Comparison of ENCODE assay signal across 9 cellular contexts in the genomic region with DNA sequence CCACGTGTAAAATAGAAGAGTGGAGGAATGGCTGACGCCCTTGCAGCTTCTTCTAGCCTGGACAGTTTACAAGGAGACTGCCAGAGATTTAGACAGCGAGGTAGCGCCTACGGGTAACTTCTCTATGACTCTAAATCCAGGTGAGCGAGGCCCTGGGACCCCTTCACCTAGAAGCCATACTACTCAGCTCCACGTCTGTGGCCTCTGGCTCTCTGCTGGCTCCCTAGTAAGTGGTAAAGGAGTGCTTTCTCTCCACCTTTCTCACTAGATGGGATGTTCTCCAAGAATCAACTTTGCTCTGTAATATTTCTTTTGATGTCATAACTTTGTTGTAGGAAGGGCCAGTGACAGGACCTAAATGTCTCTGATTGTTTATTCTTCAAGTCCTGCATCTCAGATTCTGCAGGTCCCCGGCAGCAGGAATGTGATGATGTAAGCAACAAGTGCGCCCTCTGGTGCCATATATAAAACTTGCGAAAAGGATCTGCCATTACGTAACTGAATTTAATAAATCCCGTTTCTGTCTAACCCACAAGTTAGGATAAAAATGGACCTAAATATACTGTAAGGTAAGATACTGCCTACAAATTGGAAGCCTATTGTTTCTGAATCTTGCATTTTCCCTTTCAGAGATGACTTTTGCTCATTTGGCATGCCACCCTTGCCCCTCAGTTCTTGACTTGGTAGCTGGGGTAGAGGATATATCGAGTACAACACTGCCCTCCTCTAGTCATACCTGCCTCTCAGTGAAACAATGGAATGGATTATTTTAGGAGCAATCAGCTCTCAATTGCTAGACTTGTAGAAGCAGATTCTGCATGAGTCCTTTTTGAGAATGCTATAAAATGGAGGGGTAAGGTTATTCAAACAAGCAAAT. TPM values are rescaled to one million over a fixed set of nuclear protein-coding genes. Genes with fewer than 3 reads are reported as not detected.
DNase-seq lines count a peak whose midpoint lies in the region; ATAC-seq and TF ChIP-seq lines count a peak whose summit lies in the region.
"Had no signal": no experiment of that assay in that cellular context is flagged by ENCODE, and none has a peak within 500 bp of the region (broad histone marks: within the 10 kb centered on the region; RNA-seq: fewer than 3 reads in every experiment).

No MANE protein-coding gene starts in this region.

- no peaks in the 10 kb centered on the region for H3K9me3 ChIP-seq in Panc1 (ENCODE audit: control insufficient read depth, insufficient read depth, low read depth, low read length)

- H3K4me1 ChIP-seq in Panc1 (ENCODE audit: control insufficient read depth, insufficient read depth, low read length), result no peaks in the 10 kb centered on the region

- H3K27ac ChIP-seq in Panc1 (ENCODE audit: low read length), result no peak overlapping the region

- no peaks in the 10 kb centered on the region for H3K9me3 Mint-ChIP-seq in brain
- H3K9me3 Mint-ChIP-seq: dendritic cell treated with granulocyte-macrophage colony-stimulating factor and Interleukin-4, amounts not matched to agents 40 ng/mL and 50 ng/mL, for 4 days had no signal

- peaks cover 17% of the 10 kb centered on the region for H3K27me3 Mint-ChIP-seq in brain

- H3K4me1 Mint-ChIP-seq in brain, result peaks cover 6% of the 10 kb centered on the region

- BruUV-seq in Panc1 (replicated peaks; lab: Mats Ljungman, UMichigan), result no TSS peak

- H3K27me3 ChIP-seq in Panc1 (ENCODE audit: control insufficient read depth, insufficient read depth, low read length), result peaks cover 11% of the 10 kb centered on the region

- no peak overlapping the region for H3K27ac Mint-ChIP-seq in brain
- H3K27ac Mint-ChIP-seq: dendritic cell treated with granulocyte-macrophage colony-stimulating factor and Interleukin-4, amounts not matched to agents 40 ng/mL and 50 ng/mL, for 4 days had no signal

- peak; percentile 84 for ATAC-seq in Panc1
- ATAC-seq in HG03354 (IDR thresholded peaks at IDR 0.05; ENCODE audit: poor library complexity, severe bottlenecking, unreplicated experiment), result no peak

- TF ChIP-seq CTCF in Panc1 (IDR thresholded peaks at IDR 0.05) (peak; percentile 80), brain (conservative IDR thresholded peaks at IDR 0.05) (peak; percentile 63 to 69)

- in situ Hi-C loops in Panc1 (cut with HindIII; ENCODE audit: low pct_unique_long_range_greater_than_20kb, low sequenced_read_pairs), result no loop called here

- H3K4me3 ChIP-seq in Jurkat, Clone E6-1 (ENCODE audit: low read length), result no peak overlapping the region
- no peak overlapping the region for H3K4me3 ChIP-seq in Panc1 (ENCODE audit: low read depth in 2 of 2, low read length in 2 of 2)

- CTCF ChIA-PET in Panc1 (lab: Charles Lee), result no interaction called here

- intact Hi-C loops in Panc1 (cut with micrococcal nuclease; ENCODE audit: unreplicated experiment), result loop anchor here (2.0 kb wide), 1 partner anchor 28 kb away; no protein-coding TSS in a partner anchor

- peak overlapping the region in 3 of 5 experiments; percentile 19 to 38 (median 35) for H3K4me3 Mint-ChIP-seq in brain
- H3K4me3 Mint-ChIP-seq: dendritic cell treated with granulocyte-macrophage colony-stimulating factor and Interleukin-4, amounts not matched to agents 40 ng/mL and 50 ng/mL, for 4 days had no signal

- H3K36me3 Mint-ChIP-seq in brain, result no peaks in the 10 kb centered on the region

- no peaks in the 10 kb centered on the region for H3K36me3 ChIP-seq in Panc1 (ENCODE audit: control insufficient read depth, insufficient read depth, low read length)

- POLR2A ChIA-PET in Panc1 (lab: Charles Lee), result no interaction called here

- DNase-seq in activated T-cell treated with anti-CD3 and anti-CD28 coated beads for 1 hour (ENCODE audit: low read depth) (peak; percentile 10), Panc1 (ENCODE audit: low read depth, low spot score) (peak; percentile 20), islet precursor cell (peak; percentile 64)
- no peak for DNase-seq in activated T-cell treated with anti-CD3 and anti-CD28 coated beads, Interleukin-2, amount 50 U/mL, for 1 hour
- DNase-seq in Jurkat, Clone E6-1 (ENCODE audit: low read depth, low spot score), result peak; percentile 41
- peak in 2 of 3 donors; percentile 12 to 20 for DNase-seq in stimulated activated CD4-positive, alpha-beta T cell treated with anti-CD3 and anti-CD28 coated beads, TNF-alpha, amount 100 ng/mL, for 48 hours (ENCODE audit: low read depth in 3 of 3)

RNA-seq across cellular contexts. Expression of a gene that starts 11.0 kb away (rescaled TPM):
- polyA plus RNA-seq in Jurkat, Clone E6-1 (2012; ENCODE audit: insufficient read depth, insufficient read length), result not detected
- not detected for total RNA-seq in Panc1 (2021; ENCODE audit: unreplicated experiment)
- polyA plus RNA-seq in Panc1 (2012; ENCODE audit: insufficient read length), result not detected
- 10.8 TPM for polyA plus RNA-seq in brain (ENCODE audit: insufficient read depth, low read depth, low replicate concordance)
